ENCODE assay signal across 19 cellular contexts in the genomic region with DNA sequence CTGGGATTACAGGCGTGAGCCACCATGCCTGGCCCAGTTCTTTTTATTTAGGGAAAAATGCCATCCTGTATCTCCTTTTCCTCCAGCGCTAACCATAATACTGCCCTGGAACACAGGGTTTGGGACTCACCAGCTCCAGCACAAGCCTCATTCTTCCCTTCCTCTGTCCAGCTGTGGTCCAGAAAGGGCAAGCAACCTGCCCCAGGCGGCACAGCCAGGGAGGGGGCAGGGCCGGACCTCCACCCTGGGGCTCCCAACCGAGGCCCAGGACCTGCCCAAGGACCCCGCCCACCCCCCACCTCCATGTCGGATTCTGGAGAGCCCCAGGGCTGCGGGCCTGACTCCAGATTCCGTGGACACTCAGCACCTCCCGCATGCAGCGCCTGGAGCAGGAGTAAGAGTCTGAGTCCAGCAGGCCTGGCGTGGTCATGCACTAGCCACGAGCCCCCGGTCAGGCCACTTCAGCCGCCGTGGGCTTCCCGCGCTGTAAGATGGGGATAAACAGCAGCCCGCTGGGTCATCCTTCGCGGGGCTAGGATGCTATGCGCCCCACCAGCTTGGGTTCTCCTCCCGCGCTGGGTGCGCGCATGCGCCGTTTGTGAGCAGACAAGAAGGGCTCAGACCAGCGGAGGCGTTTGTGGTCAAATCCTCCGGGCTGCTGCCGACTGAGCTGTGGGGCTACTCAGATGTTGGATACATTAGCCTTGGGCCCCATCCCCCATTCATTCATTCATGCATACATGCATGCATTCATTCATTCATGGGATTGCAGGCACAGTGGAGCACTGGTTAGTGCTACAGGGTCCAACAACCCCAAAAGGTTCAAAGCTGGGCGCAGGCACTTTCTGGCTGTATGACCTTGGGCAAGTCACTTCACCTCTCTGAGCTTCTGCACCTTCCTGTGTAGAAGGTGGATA. TPM values are rescaled to one million over a fixed set of nuclear protein-coding genes. Genes with fewer than 3 reads are reported as not detected.
DNase-seq lines count a peak whose midpoint lies in the region; ATAC-seq, FAIRE-seq and TF ChIP-seq lines count a peak whose summit lies in the region.
"Had no signal": no experiment of that assay in that cellular context is flagged by ENCODE, and none has a peak within 500 bp of the region (broad histone marks: within the 10 kb centered on the region; RNA-seq: fewer than 3 reads in every experiment).

No MANE protein-coding gene starts in this region.

- no peak overlapping the region for H3K9ac ChIP-seq in HepG2 (ENCODE audit: insufficient read depth, low read depth, low read length)
- H3K9ac ChIP-seq in colonic mucosa (ENCODE audit: low read depth in 2 of 2, low read length in 2 of 2), result no peak overlapping the region
- H3K9ac ChIP-seq: BLaER1 treated with 17β-estradiol and CSF1 and Interleukin-3, amounts not matched to agents 10 nM and 100 nM had no signal

- H3K79me2 ChIP-seq in HepG2 (ENCODE audit: insufficient read depth, low read length), result no peaks in the 10 kb centered on the region

- no peaks in the 10 kb centered on the region for H3K9me3 ChIP-seq in HepG2 (ENCODE audit: low read length)
- H3K9me3 ChIP-seq in right lobe of liver, result no peaks in the 10 kb centered on the region
- no peaks in the 10 kb centered on the region for H3K9me3 ChIP-seq in sigmoid colon
- H3K9me3 ChIP-seq in colonic mucosa, result no peaks in the 10 kb centered on the region
- H3K9me3 ChIP-seq: BLaER1 treated with 17β-estradiol and CSF1 and Interleukin-3, amounts not matched to agents 10 nM and 100 nM; SJSA1 had no signal

- WGBS in HepG2 (ENCODE audit: low lambda C conversion rate), result 73% methylated on average over 25 of the region's 33 CpGs
- WGBS in right lobe of liver (ENCODE audit: insufficient coverage, low coverage, low lambda C conversion rate, missing lambda C conversion rate), result 81% methylated on average over 7 of the region's 33 CpGs
- 90 to 91% methylated on average over 33 of the region's 33 CpGs for WGBS in sigmoid colon, 2 donors

- H3K27me3 ChIP-seq in HepG2 (ENCODE audit: control insufficient read depth in 1 of 2, insufficient read depth in 2 of 2, low read length in 2 of 2) (peaks cover 2 to 7% of the 10 kb centered on the region in 2 experiments; a peak in 2 of 5 replicates), right lobe of liver (no peaks in the 10 kb centered on the region), sigmoid colon (no peaks in the 10 kb centered on the region), colonic mucosa (no peaks in the 10 kb centered on the region)
- H3K27me3 ChIP-seq: BLaER1 treated with 17β-estradiol and CSF1 and Interleukin-3, amounts not matched to agents 10 nM and 100 nM; SJSA1 had no signal

- H4K20me1 ChIP-seq in HepG2 (ENCODE audit: insufficient read depth, low read length), result no peaks in the 10 kb centered on the region
- H4K20me1 ChIP-seq: BLaER1 treated with 17β-estradiol and CSF1 and Interleukin-3, amounts not matched to agents 10 nM and 100 nM had no signal

- H3K36me3 ChIP-seq in HepG2 (replicated peaks in 1 of 2; ENCODE audit: control insufficient read depth in 1 of 2, insufficient read depth in 2 of 2, low read length in 2 of 2) (no peaks in the 10 kb centered on the region), right lobe of liver (no peaks in the 10 kb centered on the region), sigmoid colon (no peaks in the 10 kb centered on the region), colonic mucosa (no peaks in the 10 kb centered on the region)
- H3K36me3 ChIP-seq: BLaER1 treated with 17β-estradiol and CSF1 and Interleukin-3, amounts not matched to agents 10 nM and 100 nM; SJSA1 had no signal

- TF ChIP-seq EP300 in HepG2 (IDR thresholded peaks at IDR 0.05; ENCODE audit: low read depth in 2 of 2, low read length in 2 of 2) (no peak), HepG2 (CRISPR knock-in tag; IDR thresholded peaks at IDR 0.05; ENCODE audit: borderline replicate concordance) (no peak), sigmoid colon (IDR thresholded peaks at IDR 0.05) (no peak)

- in situ Hi-C loops in HepG2 (cut with HindIII; ENCODE audit: extremely low pct_ligation_motif_present, low pct_unique_long_range_greater_than_20kb), result no loop called here

- TF ChIP-seq CTCF in HepG2 (CRISPR knock-in tag; IDR thresholded peaks at IDR 0.05), result no peak
- no peak for TF ChIP-seq CTCF in right lobe of liver (IDR thresholded peaks at IDR 0.05)
- TF ChIP-seq CTCF in sigmoid colon (IDR thresholded peaks at IDR 0.05), result no peak
- no peak for TF ChIP-seq CTCF in colonic mucosa (IDR thresholded peaks at IDR 0.05)

- CTCF ChIA-PET in HepG2 (lab: Yijun Ruan, JAX; ENCODE audit: low intra/inter-chr PET ratio, low total read pairs), result no interaction called here

- H3K4me2 ChIP-seq in HepG2 (ENCODE audit: low read depth, low read length), result no peak overlapping the region

- no peak for TF ChIP-seq RAD21 in HepG2 (CRISPR knock-in tag; IDR thresholded peaks at IDR 0.05)

- ATAC-seq in HepG2 (no peak), right lobe of liver (no peak)
- ATAC-seq: HCT116 had no signal

- H2AFZ ChIP-seq in HepG2 (ENCODE audit: low read length), result no peak overlapping the region

- H3K4me1 ChIP-seq in HepG2 (ENCODE audit: insufficient read depth, low read length) (no peaks in the 10 kb centered on the region), right lobe of liver (no peaks in the 10 kb centered on the region), sigmoid colon (no peaks in the 10 kb centered on the region), colonic mucosa (no peaks in the 10 kb centered on the region)

- FAIRE-seq in HepG2 (lab: Jason Lieb, UNC), result no peak
- FAIRE-seq: A204.1, GM12892 had no signal

- BruUV-seq in HepG2 (replicated peaks; lab: Mats Ljungman, UMichigan), result no TSS peak

- POLR2A ChIA-PET in HepG2 (lab: Yijun Ruan, JAX), result no interaction called here

- TF ChIP-seq POLR2A in HepG2 (IDR thresholded peaks at IDR 0.05; ENCODE audit: insufficient read depth in 1 of 2, low read depth in 2 of 2, low read length in 2 of 2), result no peak
- no peak for TF ChIP-seq POLR2A in right lobe of liver (IDR thresholded peaks at IDR 0.05)
- no peak for TF ChIP-seq POLR2A in sigmoid colon (IDR thresholded peaks at IDR 0.05)

- H3K27ac ChIP-seq in HepG2 (ENCODE audit: extremely low read length, insufficient read depth, low read length) (no peak overlapping the region), right lobe of liver (no peak overlapping the region), sigmoid colon (peak overlapping the region in 3 of 4 donors; percentile 34 to 51 (median 42)), colonic mucosa (no peak overlapping the region)
- H3K27ac ChIP-seq: BLaER1 treated with 17β-estradiol and CSF1 and Interleukin-3, amounts not matched to agents 10 nM and 100 nM; SJSA1 had no signal

- DNase-seq in HepG2 (ENCODE audit: low spot score) (no peak), right lobe of liver (no peak), left kidney (ENCODE audit: low read depth, low spot score) (peak; percentile 21), sigmoid colon (no peak), COLO668 (lab: John Stamatoyannopoulos, UW; ENCODE audit: unreplicated experiment) (no peak), colonic mucosa (no peak), AG08396 (ENCODE audit: low spot score) (no peak)
- DNase-seq: DMS 273 treated with DMSO at 0.1 percent for 48 hours, GF-D8, NCI-H1417 treated with DMSO at 0.1 percent for 48 hours, NCI-H2029, NCI-H2171, NCI-H446 had no signal

- intact Hi-C loops in HepG2 (cut with micrococcal nuclease; ENCODE audit: unreplicated experiment), result no loop called here
- intact Hi-C loops in right lobe of liver (cut with DNase I), result no loop called here
- intact Hi-C loops in sigmoid colon (cut with DNase I), result no loop called here
- intact Hi-C loops in colonic mucosa (cut with DNase I), result no loop called here

- no peak overlapping the region for H3K4me3 ChIP-seq in HepG2 (replicated peaks in 1 of 3; ENCODE audit: insufficient read depth in 1 of 3, low read depth in 2 of 3, low read length in 3 of 3)
- H3K4me3 ChIP-seq in right lobe of liver, result no peak overlapping the region
- no peak overlapping the region for H3K4me3 ChIP-seq in sigmoid colon
- no peak overlapping the region for H3K4me3 ChIP-seq in colonic mucosa
- H3K4me3 ChIP-seq: BLaER1 treated with 17β-estradiol and CSF1 and Interleukin-3, amounts not matched to agents 10 nM and 100 nM; SJSA1 had no signal

RNA-seq across cellular contexts. Expression of a gene that starts 16.3 kb away (rescaled TPM):
- not detected in 2 replicates for total RNA-seq in HepG2 (2016; rRNA removed; fragmentation: Illumina TruSeq; extraction: Trizol)
- not detected in 2 replicates for total RNA-seq in HepG2 (2016; cell fraction: cytosol; rRNA removed; fragmentation: Illumina TruSeq; extraction: Trizol; ENCODE audit: low read depth)
- total RNA-seq in HepG2 (2016; cell fraction: insoluble cytoplasmic fraction; rRNA removed; fragmentation: Illumina TruSeq; extraction: Trizol), result not detected in 2 replicates
- not detected in 2 replicates for total RNA-seq in HepG2 (2016; cell fraction: membrane; rRNA removed; fragmentation: Illumina TruSeq; extraction: Trizol)
- total RNA-seq in HepG2 (2016; cell fraction: nucleus; rRNA removed; fragmentation: Illumina TruSeq; extraction: Trizol), result not detected in 2 replicates
- polyA plus RNA-seq in HepG2 (2011; rRNA removed), result not detected in 2 replicates
- polyA plus RNA-seq in HepG2 (2011; cell fraction: cytosol; rRNA removed), result not detected in 2 replicates
- not detected in 2 replicates for polyA plus RNA-seq in HepG2 (2011; cell fraction: nucleus; rRNA removed)
- polyA plus RNA-seq in HepG2 (2012), result not detected in 2 replicates
- polyA plus RNA-seq in HepG2 (2016; cell fraction: cytosol; fragmentation: Illumina TruSeq; extraction: Trizol; ENCODE audit: low read depth), result not detected in 2 replicates
- not detected in 2 replicates for polyA plus RNA-seq in HepG2 (2016; cell fraction: insoluble cytoplasmic fraction; fragmentation: Illumina TruSeq; extraction: Trizol; ENCODE audit: low read depth)
- not detected in 2 replicates for polyA plus RNA-seq in HepG2 (2016; cell fraction: membrane; fragmentation: Illumina TruSeq; extraction: Trizol; ENCODE audit: low read depth)
- polyA plus RNA-seq in HepG2 (2016; cell fraction: nucleus; fragmentation: Illumina TruSeq; extraction: Trizol; ENCODE audit: insufficient read depth, low read depth), result not detected in 2 replicates
- not detected in 2 replicates for polyA minus RNA-seq in HepG2 (2011; rRNA and poly(A)+ RNA removed; ENCODE audit: low replicate concordance)
- not detected in 2 replicates for polyA minus RNA-seq in HepG2 (2011; cell fraction: cytosol; rRNA and poly(A)+ RNA removed)
- not detected in 2 replicates for polyA minus RNA-seq in HepG2 (2011; cell fraction: nucleus; rRNA and poly(A)+ RNA removed)
- under 1 TPM in 4 of 6 experiments, not detected in 2; 0.09 to 0.38 (median 0.22) TPM for total RNA-seq in right lobe of liver
- 10 to 100 TPM in 1 of 4 donors, 1 to 10 TPM in 2, under 1 TPM in 1; 0.95 to 11.6 (median 6.7) TPM for total RNA-seq in sigmoid colon
- polyA plus RNA-seq in sigmoid colon, result 10 to 100 TPM in 1 of 3 donors, 1 to 10 TPM in 2; 1.8 to 16.9 (median 2.4) TPM
- total RNA-seq in colonic mucosa, result 1 to 10 TPM; 7.2 to 8.8 TPM
- total RNA-seq: HT-29 had no signal

RNA-seq across cellular contexts. Expression of a gene that starts 19.2 kb away (rescaled TPM):
- 107 and 131 TPM in 2 replicates for total RNA-seq in HepG2 (2016; rRNA removed; fragmentation: Illumina TruSeq; extraction: Trizol)
- 132 and 143 TPM in 2 replicates for total RNA-seq in HepG2 (2016; cell fraction: cytosol; rRNA removed; fragmentation: Illumina TruSeq; extraction: Trizol; ENCODE audit: low read depth)
- 110 and 134 TPM in 2 replicates for total RNA-seq in HepG2 (2016; cell fraction: insoluble cytoplasmic fraction; rRNA removed; fragmentation: Illumina TruSeq; extraction: Trizol)
- total RNA-seq in HepG2 (2016; cell fraction: membrane; rRNA removed; fragmentation: Illumina TruSeq; extraction: Trizol), result 177 and 190 TPM in 2 replicates
- total RNA-seq in HepG2 (2016; cell fraction: nucleus; rRNA removed; fragmentation: Illumina TruSeq; extraction: Trizol), result 57.1 and 61.7 TPM in 2 replicates
- 85.9 and 94.4 TPM in 2 replicates for polyA plus RNA-seq in HepG2 (2011; rRNA removed)
- 52.6 and 73.1 TPM in 2 replicates for polyA plus RNA-seq in HepG2 (2011; cell fraction: cytosol; rRNA removed)
- 109 and 121 TPM in 2 replicates for polyA plus RNA-seq in HepG2 (2011; cell fraction: nucleus; rRNA removed)
- 68.8 and 75.6 TPM in 2 replicates for polyA plus RNA-seq in HepG2 (2012)
- 179 and 208 TPM in 2 replicates for polyA plus RNA-seq in HepG2 (2016; cell fraction: cytosol; fragmentation: Illumina TruSeq; extraction: Trizol; ENCODE audit: low read depth)
- polyA plus RNA-seq in HepG2 (2016; cell fraction: insoluble cytoplasmic fraction; fragmentation: Illumina TruSeq; extraction: Trizol; ENCODE audit: low read depth), result 160 and 163 TPM in 2 replicates
- 188 and 198 TPM in 2 replicates for polyA plus RNA-seq in HepG2 (2016; cell fraction: membrane; fragmentation: Illumina TruSeq; extraction: Trizol; ENCODE audit: low read depth)
- polyA plus RNA-seq in HepG2 (2016; cell fraction: nucleus; fragmentation: Illumina TruSeq; extraction: Trizol; ENCODE audit: insufficient read depth, low read depth), result 121 and 125 TPM in 2 replicates
- polyA minus RNA-seq in HepG2 (2011; rRNA and poly(A)+ RNA removed; ENCODE audit: low replicate concordance), result 27.0 and 56.6 TPM in 2 replicates
- polyA minus RNA-seq in HepG2 (2011; cell fraction: cytosol; rRNA and poly(A)+ RNA removed), result 22.4 and 23.6 TPM in 2 replicates
- 41.3 and 43.5 TPM in 2 replicates for polyA minus RNA-seq in HepG2 (2011; cell fraction: nucleus; rRNA and poly(A)+ RNA removed)
- 10 to 100 TPM; 36.7 to 81.8 (median 58.4) TPM for total RNA-seq in right lobe of liver
- total RNA-seq in sigmoid colon, result 100 to 1,000 TPM; 197 to 294 (median 260) TPM
- polyA plus RNA-seq in sigmoid colon, result 100 to 1,000 TPM; 117 to 243 (median 187) TPM
- total RNA-seq in colonic mucosa, result 10 to 100 TPM; 93.7 to 97.5 TPM

RNA-seq across cellular contexts. Expression of a gene that starts 20.6 kb away (rescaled TPM):
- total RNA-seq in HepG2 (2016; rRNA removed; fragmentation: Illumina TruSeq; extraction: Trizol), result 60.7 and 69.9 TPM in 2 replicates
- total RNA-seq in HepG2 (2016; cell fraction: cytosol; rRNA removed; fragmentation: Illumina TruSeq; extraction: Trizol; ENCODE audit: low read depth), result 21.9 and 27.2 TPM in 2 replicates
- 55.9 and 75.2 TPM in 2 replicates for total RNA-seq in HepG2 (2016; cell fraction: insoluble cytoplasmic fraction; rRNA removed; fragmentation: Illumina TruSeq; extraction: Trizol)
- total RNA-seq in HepG2 (2016; cell fraction: membrane; rRNA removed; fragmentation: Illumina TruSeq; extraction: Trizol), result 19.7 and 22.5 TPM in 2 replicates
- total RNA-seq in HepG2 (2016; cell fraction: nucleus; rRNA removed; fragmentation: Illumina TruSeq; extraction: Trizol), result 77.0 and 82.1 TPM in 2 replicates
- 15.3 and 16.1 TPM in 2 replicates for polyA plus RNA-seq in HepG2 (2011; rRNA removed)
- 8.3 and 9.4 TPM in 2 replicates for polyA plus RNA-seq in HepG2 (2011; cell fraction: cytosol; rRNA removed)
- 27.3 and 39.2 TPM in 2 replicates for polyA plus RNA-seq in HepG2 (2011; cell fraction: nucleus; rRNA removed)
- 26.6 and 31.2 TPM in 2 replicates for polyA plus RNA-seq in HepG2 (2012)
- polyA plus RNA-seq in HepG2 (2016; cell fraction: cytosol; fragmentation: Illumina TruSeq; extraction: Trizol; ENCODE audit: low read depth), result 2.3 and 2.5 TPM in 2 replicates
- polyA plus RNA-seq in HepG2 (2016; cell fraction: insoluble cytoplasmic fraction; fragmentation: Illumina TruSeq; extraction: Trizol; ENCODE audit: low read depth), result 35.5 and 40.7 TPM in 2 replicates
- polyA plus RNA-seq in HepG2 (2016; cell fraction: membrane; fragmentation: Illumina TruSeq; extraction: Trizol; ENCODE audit: low read depth), result 5.1 and 6.5 TPM in 2 replicates
- 53.6 and 61.3 TPM in 2 replicates for polyA plus RNA-seq in HepG2 (2016; cell fraction: nucleus; fragmentation: Illumina TruSeq; extraction: Trizol; ENCODE audit: insufficient read depth, low read depth)
- polyA minus RNA-seq in HepG2 (2011; rRNA and poly(A)+ RNA removed; ENCODE audit: low replicate concordance), result 27.4 and 45.1 TPM in 2 replicates
- 11.9 and 15.4 TPM in 2 replicates for polyA minus RNA-seq in HepG2 (2011; cell fraction: cytosol; rRNA and poly(A)+ RNA removed)
- 155 and 179 TPM in 2 replicates for polyA minus RNA-seq in HepG2 (2011; cell fraction: nucleus; rRNA and poly(A)+ RNA removed)
- total RNA-seq in right lobe of liver, result 10 to 100 TPM; 13.2 to 28.4 (median 20.6) TPM
- 10 to 100 TPM; 45.3 to 69.1 (median 51.8) TPM for total RNA-seq in sigmoid colon
- 10 to 100 TPM; 15.3 to 29.9 (median 18.0) TPM for polyA plus RNA-seq in sigmoid colon
- 10 to 100 TPM; 41.1 to 64.9 TPM for total RNA-seq in colonic mucosa

RNA-seq across cellular contexts. Expression of a gene that starts 52.1 kb away (rescaled TPM):
- total RNA-seq in HepG2 (2016; rRNA removed; fragmentation: Illumina TruSeq; extraction: Trizol) (not detected in 2 replicates), right lobe of liver (1 to 10 TPM; 1.5 to 6.0 (median 3.1) TPM), sigmoid colon (1 to 10 TPM; 6.1 to 10.0 (median 7.6) TPM), colonic mucosa (1 to 10 TPM; 2.5 to 4.4 TPM)
- not detected in 2 replicates for total RNA-seq in HepG2 (2016; cell fraction: cytosol; rRNA removed; fragmentation: Illumina TruSeq; extraction: Trizol; ENCODE audit: low read depth)
- not detected in 2 replicates for total RNA-seq in HepG2 (2016; cell fraction: insoluble cytoplasmic fraction; rRNA removed; fragmentation: Illumina TruSeq; extraction: Trizol)
- not detected in 2 replicates for total RNA-seq in HepG2 (2016; cell fraction: membrane; rRNA removed; fragmentation: Illumina TruSeq; extraction: Trizol)
- not detected in 2 replicates for total RNA-seq in HepG2 (2016; cell fraction: nucleus; rRNA removed; fragmentation: Illumina TruSeq; extraction: Trizol)
- polyA plus RNA-seq in HepG2 (2011; rRNA removed) (0.07 and 0.12 TPM in 2 replicates), sigmoid colon (10 to 100 TPM in 1 of 3 donors, 1 to 10 TPM in 2; 1.8 to 26.1 (median 6.7) TPM)
- polyA plus RNA-seq in HepG2 (2011; cell fraction: cytosol; rRNA removed), result 0.07 and 0.08 TPM in 2 replicates
- polyA plus RNA-seq in HepG2 (2011; cell fraction: nucleus; rRNA removed), result 0.14 and 0.16 TPM in 2 replicates
- polyA plus RNA-seq in HepG2 (2012), result not detected in 2 replicates
- not detected in 2 replicates for polyA plus RNA-seq in HepG2 (2016; cell fraction: cytosol; fragmentation: Illumina TruSeq; extraction: Trizol; ENCODE audit: low read depth)
- polyA plus RNA-seq in HepG2 (2016; cell fraction: insoluble cytoplasmic fraction; fragmentation: Illumina TruSeq; extraction: Trizol; ENCODE audit: low read depth), result 0.10 TPM in 1 of 2 replicates, not detected in the other
- polyA plus RNA-seq in HepG2 (2016; cell fraction: membrane; fragmentation: Illumina TruSeq; extraction: Trizol; ENCODE audit: low read depth), result not detected in 2 replicates
- polyA plus RNA-seq in HepG2 (2016; cell fraction: nucleus; fragmentation: Illumina TruSeq; extraction: Trizol; ENCODE audit: insufficient read depth, low read depth), result not detected in 2 replicates
- 0.26 and 2.7 TPM in 2 replicates for polyA minus RNA-seq in HepG2 (2011; rRNA and poly(A)+ RNA removed; ENCODE audit: low replicate concordance)
- not detected in 2 replicates for polyA minus RNA-seq in HepG2 (2011; cell fraction: cytosol; rRNA and poly(A)+ RNA removed)
- not detected in 2 replicates for polyA minus RNA-seq in HepG2 (2011; cell fraction: nucleus; rRNA and poly(A)+ RNA removed)
- total RNA-seq: HT-29 had no signal

Comparison
In these comparisons a context has a peak if more than half of its experiments do, and no peak if none do; other contexts are left out.
1. H3K27ac ChIP-seq: peak in sigmoid colon (3 of 4); none in HepG2 (single experiment), right lobe of liver (0 of 3) and colonic mucosa (single experiment).